In genomic region chr1:209207701-209208286, GRCh38 we compare ENCODE assay signal across 8 cellular contexts.
DNase-seq lines count a peak whose midpoint lies in the region; TF ChIP-seq lines count a peak whose summit lies in the region.

No MANE protein-coding gene starts in this region.

- intact Hi-C loops in activated CD4-positive, alpha-beta memory T cell treated with anti-CD3 and anti-CD28 coated beads for 36 hours (cut with micrococcal nuclease) = loop anchor here (5.0 kb wide), 1 partner anchor 555 kb away; no protein-coding TSS in a partner anchor
- intact Hi-C loops in CD4-positive, alpha-beta memory T cell (cut with micrococcal nuclease) = no loop called here

- H3K4me1 ChIP-seq in CD4-positive, alpha-beta memory T cell (ENCODE audit: insufficient read depth, low read length) = no peaks in the 10 kb centered on the region

- H3K36me3 ChIP-seq in CD4-positive, alpha-beta memory T cell (ENCODE audit: insufficient read depth, low read length) = no peaks in the 10 kb centered on the region

- H3K27ac ChIP-seq in VCaP = no peak overlapping the region
- no peak overlapping the region for H3K27ac ChIP-seq in CD4-positive, alpha-beta memory T cell (ENCODE audit: low read depth, low read length)

- H3K27me3 ChIP-seq in CD4-positive, alpha-beta memory T cell (ENCODE audit: insufficient read depth, low read length) = peaks cover 7% of the 10 kb centered on the region

- H3K9me3 ChIP-seq in CD4-positive, alpha-beta memory T cell (ENCODE audit: control insufficient read depth in 1 of 2, low read length in 2 of 2) = no peaks in the 10 kb centered on the region

- H3K36me3 Mint-ChIP-seq in activated CD4-positive, alpha-beta memory T cell treated with anti-CD3 and anti-CD28 coated beads for 36 hours = no peaks in the 10 kb centered on the region
- H3K36me3 Mint-ChIP-seq in activated CD4-positive, alpha-beta memory T cell treated with anti-CD3 and anti-CD28 coated beads, Interleukin-2, amount 10 ng/mL, durations not matched to agents 7 days and 5 days (ENCODE audit: low read depth) = no peaks in the 10 kb centered on the region
- no peaks in the 10 kb centered on the region for H3K36me3 Mint-ChIP-seq in CD4-positive, alpha-beta memory T cell

- H3K9me3 Mint-ChIP-seq in activated CD4-positive, alpha-beta memory T cell treated with anti-CD3 and anti-CD28 coated beads for 36 hours = no peaks in the 10 kb centered on the region
- no peaks in the 10 kb centered on the region for H3K9me3 Mint-ChIP-seq in activated CD4-positive, alpha-beta memory T cell treated with anti-CD3 and anti-CD28 coated beads, Interleukin-2, amount 10 ng/mL, durations not matched to agents 7 days and 5 days
- H3K9me3 Mint-ChIP-seq in CD4-positive, alpha-beta memory T cell = peaks cover 0 to 1% (median 0%) of the 10 kb centered on the region in 8 donors

- H3K27ac Mint-ChIP-seq in activated CD4-positive, alpha-beta memory T cell treated with anti-CD3 and anti-CD28 coated beads for 36 hours = no peak overlapping the region
- H3K27ac Mint-ChIP-seq in activated CD4-positive, alpha-beta memory T cell treated with anti-CD3 and anti-CD28 coated beads, Interleukin-2, amount 10 ng/mL, durations not matched to agents 7 days and 5 days = no peak overlapping the region
- H3K27ac Mint-ChIP-seq in CD4-positive, alpha-beta memory T cell = peak overlapping the region in 1 of 7 donors; percentile 11

- H3K27me3 Mint-ChIP-seq in activated CD4-positive, alpha-beta memory T cell treated with anti-CD3 and anti-CD28 coated beads for 36 hours = peaks cover 28% of the 10 kb centered on the region
- peaks cover 39% of the 10 kb centered on the region for H3K27me3 Mint-ChIP-seq in activated CD4-positive, alpha-beta memory T cell treated with anti-CD3 and anti-CD28 coated beads, Interleukin-2, amount 10 ng/mL, durations not matched to agents 7 days and 5 days
- H3K27me3 Mint-ChIP-seq in CD4-positive, alpha-beta memory T cell = peaks cover 31 to 44% of the 10 kb centered on the region in 2 donors

- peak; percentile 39 for DNase-seq in activated CD4-positive, alpha-beta memory T cell treated with anti-CD3 and anti-CD28 coated beads for 36 hours
- no peak for DNase-seq in activated CD4-positive, alpha-beta memory T cell treated with anti-CD3 and anti-CD28 coated beads, Interleukin-2, amount 10 ng/mL, durations not matched to agents 7 days and 5 days
- peak; percentile 25 for DNase-seq in HFF-Myc (ENCODE audit: extremely low read depth, low read depth)
- DNase-seq in NCI-H1417 (lab: John Stamatoyannopoulos, UW) = peak; percentile 46 to 88 (median 70)
- peak; percentile 43 for DNase-seq in foreskin melanocyte
- DNase-seq in nucleus accumbens (lab: John Stamatoyannopoulos, UW) = peak in 41 of 56 donors; percentile 16 to 81 (median 52)
- DNase-seq in CD4-positive, alpha-beta memory T cell = no peak

- H3K4me3 Mint-ChIP-seq in activated CD4-positive, alpha-beta memory T cell treated with anti-CD3 and anti-CD28 coated beads for 36 hours = no peak overlapping the region
- no peak overlapping the region for H3K4me3 Mint-ChIP-seq in activated CD4-positive, alpha-beta memory T cell treated with anti-CD3 and anti-CD28 coated beads, Interleukin-2, amount 10 ng/mL, durations not matched to agents 7 days and 5 days
- H3K4me3 Mint-ChIP-seq in CD4-positive, alpha-beta memory T cell = peak overlapping the region in 1 of 8 donors; percentile 9

- peaks cover 5% of the 10 kb centered on the region for H3K4me1 Mint-ChIP-seq in activated CD4-positive, alpha-beta memory T cell treated with anti-CD3 and anti-CD28 coated beads for 36 hours (ENCODE audit: low read depth)
- H3K4me1 Mint-ChIP-seq in activated CD4-positive, alpha-beta memory T cell treated with anti-CD3 and anti-CD28 coated beads, Interleukin-2, amount 10 ng/mL, durations not matched to agents 7 days and 5 days = no peaks in the 10 kb centered on the region
- peaks cover 0 to 6% (median 2%) of the 10 kb centered on the region in 4 donors for H3K4me1 Mint-ChIP-seq in CD4-positive, alpha-beta memory T cell

- CTCF ChIA-PET in activated CD4-positive, alpha-beta memory T cell treated with anti-CD3 and anti-CD28 coated beads for 36 hours (lab: Charles Lee) = interaction anchor here (1.0 to 3.0 kb wide), 5 partner anchors 41 to 1186 kb away, joined by 3 to 15 read pairs (median 11); no protein-coding TSS in a partner anchor
- CTCF ChIA-PET in activated CD4-positive, alpha-beta memory T cell treated with anti-CD3 and anti-CD28 coated beads, Interleukin-2, amount 10 ng/mL, durations not matched to agents 7 days and 5 days (lab: Charles Lee) = interaction anchor here (0.8 to 1.5 kb wide), 4 partner anchors 14 to 40 kb away, joined by 3 to 7 read pairs (median 3); no protein-coding TSS in a partner anchor
- CTCF ChIA-PET in CD4-positive, alpha-beta memory T cell (lab: Charles Lee; ENCODE audit: partially characterized antibody) = interaction anchor here (0.8 to 1.6 kb wide), 4 partner anchors 10 to 358 kb away, joined by 3 to 5 read pairs (median 3); no protein-coding TSS in a partner anchor

- TF ChIP-seq CTCF in HFF-Myc (IDR thresholded peaks at IDR 0.05; ENCODE audit: low read depth, low read length, missing control alignments) (peak; percentile 75), VCaP (conservative IDR thresholded peaks at IDR 0.05) (peak; percentile 92)

- POLR2A ChIA-PET in activated CD4-positive, alpha-beta memory T cell treated with anti-CD3 and anti-CD28 coated beads for 36 hours (lab: Charles Lee) = no interaction called here
- POLR2A ChIA-PET in activated CD4-positive, alpha-beta memory T cell treated with anti-CD3 and anti-CD28 coated beads, Interleukin-2, amount 10 ng/mL, durations not matched to agents 7 days and 5 days (lab: Charles Lee) = no interaction called here
- POLR2A ChIA-PET in CD4-positive, alpha-beta memory T cell (lab: Charles Lee; ENCODE audit: partially characterized antibody) = no interaction called here

- 0 out of 2 replicates have a peak overlapping the region, but pooled peaks have one; percentile 11 for H3K4me3 ChIP-seq in HFF-Myc (replicated peaks; ENCODE audit: low read depth, low read length)
- H3K4me3 ChIP-seq in CD4-positive, alpha-beta memory T cell (ENCODE audit: low read length in 2 of 2) = no peak overlapping the region

Comparison
In these comparisons a context has a peak if more than half of its experiments do, and no peak if none do; other contexts are left out.
1. DNase-seq: peak in activated CD4-positive, alpha-beta memory T cell treated with anti-CD3 and anti-CD28 coated beads for 36 hours (single experiment), HFF-Myc (single experiment), NCI-H1417 (3 of 3), foreskin melanocyte (single experiment) and nucleus accumbens (41 of 56); none in activated CD4-positive, alpha-beta memory T cell treated with anti-CD3 and anti-CD28 coated beads, Interleukin-2, amount 10 ng/mL, durations not matched to agents 7 days and 5 days (single experiment) and CD4-positive, alpha-beta memory T cell (0 of 5).